1 cellular context compared by ENCODE assay signal in genomic region chr15:67947254-67948039, GRCh38.
TF ChIP-seq lines count a peak whose summit lies in the region.

No MANE protein-coding gene starts in this region.

TF ChIP-seq in GM23338, 12 proteins besides CTCF, POLR2A, EP300 and RAD21 (continued from another document):
- TF ChIP-seq ZNF462 (CRISPR knock-in tag; IDR thresholded peaks at IDR 0.05): no peak
- TF ChIP-seq POLR2AphosphoS5 (IDR thresholded peaks at IDR 0.05; ENCODE audit: low read depth): no peak
- no peak for TF ChIP-seq JUNB (IDR thresholded peaks at IDR 0.05; ENCODE audit: unreplicated experiment)
- TF ChIP-seq REST (IDR thresholded peaks at IDR 0.05; ENCODE audit: unreplicated experiment): no peak
- TF ChIP-seq ZNF331 (CRISPR knock-in tag; IDR thresholded peaks at IDR 0.05; ENCODE audit: low read depth): no peak
- no peak for TF ChIP-seq ZNF114 (CRISPR knock-in tag; IDR thresholded peaks at IDR 0.05)
TF ChIP-seq in GM23338: peak in this region for 0.
